Comparison of ENCODE assay signal across 18 cellular contexts in genomic region chr3:183259621-183260020, GRCh38.
A peak's percentile ranks its signal among the peaks of the same experiment; 100 is the strongest.
DNase-seq lines count a peak whose midpoint lies in the region; ATAC-seq and TF ChIP-seq lines count a peak whose summit lies in the region.
"Had no signal": no experiment of that assay in that cellular context is flagged by ENCODE, and none has a peak within 500 bp of the region (broad histone marks: within the 10 kb centered on the region; RNA-seq: fewer than 3 reads in every experiment).

No MANE protein-coding gene starts in this region.

- peak overlapping the region in 1 of 2 donors; percentile 44 for H3K9ac ChIP-seq in duodenal mucosa (ENCODE audit: low read depth in 1 of 2, low read length in 2 of 2)

- H3K27me3 ChIP-seq in duodenal mucosa (ENCODE audit: control insufficient read depth in 1 of 2, insufficient read depth in 2 of 2, low read length in 2 of 2) (no peaks in the 10 kb centered on the region), neutrophil (no peaks in the 10 kb centered on the region)

- H3K27ac ChIP-seq in duodenal mucosa (ENCODE audit: low read depth, low read length) (no peak overlapping the region), neutrophil (peak overlapping the region; percentile 87)
- H3K27ac ChIP-seq: thoracic aorta had no signal

- peaks cover 19% of the 10 kb centered on the region for H3K27me3 Mint-ChIP-seq in stimulated activated naive CD8-positive, alpha-beta T cell treated with anti-CD3 and anti-CD28 coated beads, Interleukin-15, Interleukin-2, amounts not matched to agents 100 ng/mL and 50 ng/mL, for 24 hours

- no peak for ATAC-seq in stimulated activated naive CD8-positive, alpha-beta T cell treated with anti-CD3 and anti-CD28 coated beads, Interleukin-15, Interleukin-2, amounts not matched to agents 100 U/mL and 50 U/mL, for 24 hours
- ATAC-seq in HG03175 (IDR thresholded peaks at IDR 0.05; ENCODE audit: unreplicated experiment) = no peak
- ATAC-seq: activated CD8-positive, alpha-beta memory T cell treated with anti-CD3 and anti-CD28 coated beads, Interleukin-2, amount 10 ng/mL, durations not matched to agents 7 days and 5 days; SK-N-SH treated with all-trans-retinoic acid at 6 μM for 48 hours; WTC11 had no signal

- H3K4me3 Mint-ChIP-seq in stimulated activated naive CD8-positive, alpha-beta T cell treated with anti-CD3 and anti-CD28 coated beads, Interleukin-15, Interleukin-2, amounts not matched to agents 100 ng/mL and 50 ng/mL, for 24 hours = no peak overlapping the region
- H3K4me3 Mint-ChIP-seq: activated CD8-positive, alpha-beta memory T cell treated with anti-CD3 and anti-CD28 coated beads, Interleukin-2, amount 10 ng/mL, durations not matched to agents 7 days and 5 days; WTC11 had no signal

- H3K36me3 ChIP-seq in duodenal mucosa (ENCODE audit: control insufficient read depth in 1 of 2, insufficient read depth in 2 of 2, low read length in 2 of 2) (no peaks in the 10 kb centered on the region), neutrophil (peaks cover 3% of the 10 kb centered on the region)
- H3K36me3 ChIP-seq: thoracic aorta had no signal

- H3K9me3 ChIP-seq in duodenal mucosa (ENCODE audit: control insufficient read depth in 1 of 2, low read length in 2 of 2) (no peaks in the 10 kb centered on the region), neutrophil (no peaks in the 10 kb centered on the region)
- H3K9me3 ChIP-seq: thoracic aorta had no signal

- peaks cover 54 to 60% of the 10 kb centered on the region in 2 donors for H3K4me1 ChIP-seq in duodenal mucosa (ENCODE audit: control insufficient read depth in 1 of 2, insufficient read depth in 2 of 2, low read length in 2 of 2)
- H3K4me1 ChIP-seq in neutrophil (ENCODE audit: control insufficient read depth in 1 of 2, insufficient read depth in 1 of 2, low read depth in 1 of 2, low read length in 1 of 2) = peaks cover 55 to 58% of the 10 kb centered on the region in 2 experiments

- H3K36me3 Mint-ChIP-seq in stimulated activated naive CD8-positive, alpha-beta T cell treated with anti-CD3 and anti-CD28 coated beads, Interleukin-15, Interleukin-2, amounts not matched to agents 100 ng/mL and 50 ng/mL, for 24 hours (ENCODE audit: low read depth) = peaks cover 55% of the 10 kb centered on the region
- H3K36me3 Mint-ChIP-seq: WTC11 had no signal

- no peak for TF ChIP-seq CTCF in neutrophil (IDR thresholded peaks at IDR 0.05)

- no peak for DNase-seq in stimulated activated naive CD8-positive, alpha-beta T cell treated with anti-CD3 and anti-CD28 coated beads, Interleukin-15, Interleukin-2, amounts not matched to agents 100 U/mL and 50 U/mL, for 24 hours
- DNase-seq in NCI-H1694 (lab: John Stamatoyannopoulos, UW) = no peak
- no peak for DNase-seq in amniotic stem cell (lab: John Stamatoyannopoulos, UW)
- no peak for DNase-seq in stimulated activated naive CD4-positive, alpha-beta T cell treated with Interleukin-2 at 50 U/mL for 16 hours (lab: John Stamatoyannopoulos, UW)
- DNase-seq: activated CD8-positive, alpha-beta memory T cell treated with anti-CD3 and anti-CD28 coated beads, Interleukin-2, amount 10 ng/mL, durations not matched to agents 7 days and 5 days; cerebellar nuclear complex; DMS153; left cardiac atrium; MM.1S; NCI-H2227 treated with DMSO at 0.1 percent for 48 hours had no signal

- H3K27ac Mint-ChIP-seq in stimulated activated naive CD8-positive, alpha-beta T cell treated with anti-CD3 and anti-CD28 coated beads, Interleukin-15, Interleukin-2, amounts not matched to agents 100 ng/mL and 50 ng/mL, for 24 hours = peak overlapping the region; percentile 21
- H3K27ac Mint-ChIP-seq: activated CD8-positive, alpha-beta memory T cell treated with anti-CD3 and anti-CD28 coated beads, Interleukin-2, amount 10 ng/mL, durations not matched to agents 7 days and 5 days; WTC11 had no signal

- peak overlapping the region; percentile 1 to 47 for H3K4me3 ChIP-seq in duodenal mucosa (ENCODE audit: low read depth in 1 of 2, low read length in 2 of 2)
- H3K4me3 ChIP-seq in neutrophil (ENCODE audit: low read depth in 1 of 2, low read length in 1 of 2) = peak overlapping the region; percentile 31 to 36
- H3K4me3 ChIP-seq: thoracic aorta had no signal

- H3K4me1 Mint-ChIP-seq in stimulated activated naive CD8-positive, alpha-beta T cell treated with anti-CD3 and anti-CD28 coated beads, Interleukin-15, Interleukin-2, amounts not matched to agents 100 ng/mL and 50 ng/mL, for 24 hours (ENCODE audit: low read depth) = peaks cover 55% of the 10 kb centered on the region

- H3K9me3 Mint-ChIP-seq in stimulated activated naive CD8-positive, alpha-beta T cell treated with anti-CD3 and anti-CD28 coated beads, Interleukin-15, Interleukin-2, amounts not matched to agents 100 ng/mL and 50 ng/mL, for 24 hours = no peaks in the 10 kb centered on the region
- H3K9me3 Mint-ChIP-seq: activated naive CD4-positive, alpha-beta T cell treated with anti-CD3 and anti-CD28 coated beads, Interleukin-2, amount 50 U/mL, for 72 hours; WTC11 had no signal
